ENCODE assay signal across 16 cellular contexts in the genomic region with DNA sequence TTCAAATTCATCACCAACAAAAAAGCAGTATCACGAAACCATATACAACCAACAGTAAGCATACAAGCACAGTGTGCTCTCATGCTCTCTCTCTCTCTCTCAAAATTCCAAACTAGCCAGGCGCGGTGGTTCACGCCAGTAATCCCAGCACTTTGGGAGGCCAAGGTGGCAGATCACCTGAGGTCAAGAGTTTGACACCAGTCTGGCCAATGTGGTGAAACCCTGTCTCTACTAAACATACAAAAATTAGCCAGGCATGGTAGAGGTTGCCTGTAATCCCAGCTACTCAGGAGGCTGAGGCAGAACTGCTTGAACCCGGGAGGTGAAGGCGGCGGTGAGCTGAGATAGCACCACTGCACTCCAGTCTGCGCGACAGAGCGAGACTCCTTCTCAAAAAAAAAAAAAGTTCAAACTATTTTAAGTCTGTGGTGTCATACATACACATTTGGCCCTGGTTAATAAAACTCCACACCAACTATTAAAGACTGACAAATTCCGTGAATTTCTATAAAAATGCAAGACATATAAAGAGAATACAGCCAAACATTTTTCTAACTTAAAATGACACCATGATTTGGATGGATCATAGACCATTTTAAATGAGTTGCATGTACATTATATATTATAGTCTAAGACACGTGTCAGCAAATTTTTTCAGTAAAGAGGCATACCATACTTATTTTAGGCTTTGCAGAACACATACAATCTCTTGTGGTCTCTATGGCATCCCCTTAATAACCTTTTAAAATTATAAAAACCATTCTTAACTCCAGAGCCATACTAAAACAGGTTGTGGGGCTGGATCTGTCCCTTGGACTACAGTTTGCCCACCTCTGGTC. TPM values are rescaled to one million over a fixed set of nuclear protein-coding genes. Genes with fewer than 3 reads are reported as not detected.
DNase-seq lines count a peak whose midpoint lies in the region; ATAC-seq and TF ChIP-seq lines count a peak whose summit lies in the region.
"Had no signal": no experiment of that assay in that cellular context is flagged by ENCODE, and none has a peak within 500 bp of the region (broad histone marks: within the 10 kb centered on the region; RNA-seq: fewer than 3 reads in every experiment).

No MANE protein-coding gene starts in this region.

- POLR2A ChIA-PET in HEK293 (lab: Yijun Ruan, JAX) (no interaction called here), SK-N-SH (lab: Yijun Ruan, JAX) (no interaction called here)

- peaks cover 33 to 88% (median 54%) of the 10 kb centered on the region in 4 donors for H3K4me1 Mint-ChIP-seq in CD4-positive, CD25-positive, alpha-beta regulatory T cell
- peaks cover 50% of the 10 kb centered on the region for H3K4me1 Mint-ChIP-seq in nephron progenitor cell

- no peak overlapping the region for H3K4ac ChIP-seq in mesenchymal stem cell (ENCODE audit: low read depth in 1 of 2, low read length in 2 of 2)

- H3K4me3 ChIP-seq in CD4-positive, CD25-positive, alpha-beta regulatory T cell (ENCODE audit: low read depth, low read length), result no peak overlapping the region
- H3K4me3 ChIP-seq in HEK293 (ENCODE audit: low read depth, low read length) (no peak overlapping the region), dorsolateral prefrontal cortex (peak overlapping the region in 2 of 59 donors; percentile 15), SK-N-SH (ENCODE audit: low read depth in 2 of 2, low read length in 1 of 2) (no peak overlapping the region), mesenchymal stem cell (ENCODE audit: insufficient read depth in 1 of 2, low read depth in 1 of 2, low read length in 2 of 2) (no peak overlapping the region)
- H3K4me3 ChIP-seq: colonic mucosa, thoracic aorta had no signal

- H2BK120ac ChIP-seq in mesenchymal stem cell (ENCODE audit: low read depth, low read length), result no peak overlapping the region

- peaks cover 20% of the 10 kb centered on the region for H3K36me3 Mint-ChIP-seq in CD4-positive, CD25-positive, alpha-beta regulatory T cell
- H3K36me3 Mint-ChIP-seq in nephron progenitor cell (ENCODE audit: low read depth), result peaks cover 15% of the 10 kb centered on the region

- peak overlapping the region; percentile 14 for H3K27ac ChIP-seq in CD4-positive, CD25-positive, alpha-beta regulatory T cell (ENCODE audit: insufficient read depth, low read length, poor library complexity, severe bottlenecking)
- H3K27ac ChIP-seq in HEK293 (ENCODE audit: extremely low read depth, low read depth, low read length), result no peak overlapping the region; the same call in 1 of the 2 replicates
- H3K27ac ChIP-seq in dorsolateral prefrontal cortex, result peak overlapping the region in 45 of 59 donors; percentile 1 to 80 (median 45)
- no peak overlapping the region for H3K27ac ChIP-seq in SK-N-SH (ENCODE audit: low read depth in 2 of 2, low read length in 1 of 2)
- H3K27ac ChIP-seq in mesenchymal stem cell (ENCODE audit: low read length, poor library complexity, severe bottlenecking), result no peak overlapping the region
- H3K27ac ChIP-seq: colonic mucosa, thoracic aorta had no signal

- peaks cover 29% of the 10 kb centered on the region for H3F3A ChIP-seq in SK-N-SH (replicated peaks; ENCODE audit: insufficient read depth)

- H3K23ac ChIP-seq in mesenchymal stem cell (ENCODE audit: low read length in 2 of 2), result peak overlapping the region in 1 of 2 experiments; percentile 27

- peak overlapping the region in 2 of 3 donors; percentile 60 to 85 for H3K27ac Mint-ChIP-seq in CD4-positive, CD25-positive, alpha-beta regulatory T cell
- H3K27ac Mint-ChIP-seq in nephron progenitor cell, result peak overlapping the region; percentile 55
- H3K27ac Mint-ChIP-seq: activated naive CD4-positive, alpha-beta T cell treated with anti-CD3 and anti-CD28 coated beads for 36 hours had no signal

- no peaks in the 10 kb centered on the region for H3K27me3 Mint-ChIP-seq in CD4-positive, CD25-positive, alpha-beta regulatory T cell
- no peaks in the 10 kb centered on the region for H3K27me3 Mint-ChIP-seq in nephron progenitor cell (ENCODE audit: low read depth, poor library complexity)

- H3K9me3 Mint-ChIP-seq in CD4-positive, CD25-positive, alpha-beta regulatory T cell, result no peaks in the 10 kb centered on the region
- no peaks in the 10 kb centered on the region for H3K9me3 Mint-ChIP-seq in nephron progenitor cell
- H3K9me3 Mint-ChIP-seq: activated naive CD4-positive, alpha-beta T cell treated with anti-CD3 and anti-CD28 coated beads for 36 hours had no signal

- no peak for TF ChIP-seq EP300 in SK-N-SH (IDR thresholded peaks at IDR 0.05; ENCODE audit: borderline replicate concordance in 1 of 2, low read depth in 1 of 2, low read length in 1 of 2)

- no peak overlapping the region for H4K91ac ChIP-seq in mesenchymal stem cell (ENCODE audit: low read length)

- H3K27me3 ChIP-seq in CD4-positive, CD25-positive, alpha-beta regulatory T cell (ENCODE audit: control insufficient read depth, insufficient read depth, low read length), result no peaks in the 10 kb centered on the region
- H3K27me3 ChIP-seq in dorsolateral prefrontal cortex (no peaks in the 10 kb centered on the region), SK-N-SH (ENCODE audit: insufficient read depth) (no peaks in the 10 kb centered on the region), mesenchymal stem cell (ENCODE audit: control insufficient read depth in 1 of 2, insufficient read depth in 1 of 2, low read length in 2 of 2) (no peaks in the 10 kb centered on the region)
- H3K27me3 ChIP-seq: colonic mucosa had no signal

- no peak overlapping the region for H2BK5ac ChIP-seq in mesenchymal stem cell (ENCODE audit: low read depth, low read length, poor library complexity, severe bottlenecking)

- peaks cover 35% of the 10 kb centered on the region for H3K4me1 ChIP-seq in CD4-positive, CD25-positive, alpha-beta regulatory T cell (ENCODE audit: control insufficient read depth, insufficient read depth, low read length, poor library complexity, severe bottlenecking)
- H3K4me1 ChIP-seq in HEK293 (ENCODE audit: control insufficient read depth, insufficient read depth, low read length), result peaks cover 11% of the 10 kb centered on the region
- H3K4me1 ChIP-seq in SK-N-SH (ENCODE audit: control insufficient read depth in 1 of 2, insufficient read depth in 2 of 2, low read depth in 1 of 2, low read length in 1 of 2), result peaks cover 4 to 34% of the 10 kb centered on the region in 2 experiments
- H3K4me1 ChIP-seq in mesenchymal stem cell (ENCODE audit: control insufficient read depth, insufficient read depth, low read depth, low read length), result peaks cover 6% of the 10 kb centered on the region
- H3K4me1 ChIP-seq: colonic mucosa had no signal

- H3K4me2 ChIP-seq in SK-N-SH (no peak overlapping the region), mesenchymal stem cell (ENCODE audit: low read length, poor library complexity, severe bottlenecking) (no peak overlapping the region)

- H2AFZ ChIP-seq in SK-N-SH (ENCODE audit: low read depth) (no peak overlapping the region), mesenchymal stem cell (ENCODE audit: low read depth, low read length) (no peak overlapping the region)

- H3K9me2 ChIP-seq in SK-N-SH, result no peaks in the 10 kb centered on the region

- 97% methylated on average over 12 of the region's 12 CpGs for whole genome bisulfite sequencing in SK-N-SH (ENCODE audit: low lambda C conversion rate)
- 97% methylated on average over 12 of the region's 12 CpGs for WGBS in mesenchymal stem cell

- H4K8ac ChIP-seq in mesenchymal stem cell (ENCODE audit: low read length), result no peak overlapping the region

- no peak overlapping the region for H3K9ac ChIP-seq in SK-N-SH
- no peak overlapping the region for H3K9ac ChIP-seq in mesenchymal stem cell (ENCODE audit: low read length)

- H3K14ac ChIP-seq in mesenchymal stem cell (ENCODE audit: low read length in 2 of 2), result no peak overlapping the region

- H3K79me1 ChIP-seq in mesenchymal stem cell (replicated peaks; ENCODE audit: low read length, poor library complexity, severe bottlenecking), result peaks cover 19% of the 10 kb centered on the region

- H4K20me1 ChIP-seq in SK-N-SH (ENCODE audit: insufficient read depth), result peaks cover 63% of the 10 kb centered on the region

- no peak for TF ChIP-seq CTCF in HEK293 (tag by site-specific recombination; IDR thresholded peaks at IDR 0.05)
- peak in 1 of 56 donors; percentile 8 for TF ChIP-seq CTCF in dorsolateral prefrontal cortex (IDR thresholded peaks at IDR 0.05 in 54 of 56, conservative IDR thresholded peaks at IDR 0.05 in 2 of 56; ENCODE audit: low read depth in 1 of 56, partially characterized antibody in 56 of 56)
- no peak for TF ChIP-seq CTCF in nephron progenitor cell (IDR thresholded peaks at IDR 0.05)
- no peak for TF ChIP-seq CTCF in SK-N-SH (IDR thresholded peaks at IDR 0.05)

- H3K36me3 ChIP-seq in CD4-positive, CD25-positive, alpha-beta regulatory T cell (ENCODE audit: control insufficient read depth, insufficient read depth, low read length), result no peaks in the 10 kb centered on the region
- no peaks in the 10 kb centered on the region for H3K36me3 ChIP-seq in HEK293 (ENCODE audit: control insufficient read depth in 2 of 2, insufficient read depth in 1 of 2, low read length in 2 of 2)
- H3K36me3 ChIP-seq in SK-N-SH (replicated peaks in 1 of 2; ENCODE audit: control insufficient read depth in 1 of 2, insufficient read depth in 2 of 2, low read length in 1 of 2), result no peaks in the 10 kb centered on the region
- H3K36me3 ChIP-seq in mesenchymal stem cell (ENCODE audit: control insufficient read depth in 1 of 2, insufficient read depth in 2 of 2, low read depth in 1 of 2, low read length in 2 of 2), result no peaks in the 10 kb centered on the region
- H3K36me3 ChIP-seq: colonic mucosa, thoracic aorta had no signal

- peak overlapping the region in 2 of 4 donors; percentile 15 for H3K4me3 Mint-ChIP-seq in CD4-positive, CD25-positive, alpha-beta regulatory T cell
- H3K4me3 Mint-ChIP-seq in nephron progenitor cell, result no peak overlapping the region
- H3K4me3 Mint-ChIP-seq: activated naive CD4-positive, alpha-beta T cell treated with anti-CD3 and anti-CD28 coated beads for 36 hours had no signal

- no peaks in the 10 kb centered on the region for H3K9me3 ChIP-seq in CD4-positive, CD25-positive, alpha-beta regulatory T cell (ENCODE audit: control insufficient read depth in 2 of 2, low read length in 2 of 2)
- no peaks in the 10 kb centered on the region for H3K9me3 ChIP-seq in HEK293 (ENCODE audit: control insufficient read depth, insufficient read depth, low read depth, low read length)
- no peaks in the 10 kb centered on the region for H3K9me3 ChIP-seq in SK-N-SH
- H3K9me3 ChIP-seq in mesenchymal stem cell (ENCODE audit: control insufficient read depth, low read length), result no peaks in the 10 kb centered on the region
- H3K9me3 ChIP-seq: colonic mucosa, thoracic aorta had no signal

- peaks cover 91% of the 10 kb centered on the region for H3K79me2 ChIP-seq in SK-N-SH (ENCODE audit: insufficient read depth)

- H2BK15ac ChIP-seq in mesenchymal stem cell (ENCODE audit: low read depth, poor library complexity, severe bottlenecking), result no peak overlapping the region

- intact Hi-C loops in dorsolateral prefrontal cortex (cut with DNase I), result no loop called here

- H2AK5ac ChIP-seq in mesenchymal stem cell (ENCODE audit: low read length, severe bottlenecking), result no peak overlapping the region

- CTCF ChIA-PET in HEK293 (lab: Yijun Ruan, JAX), result interaction anchor here (0.6 kb wide), 1 partner anchor 12 kb away, joined by 4 read pairs; no protein-coding TSS in a partner anchor
- CTCF ChIA-PET in SK-N-SH (lab: Yijun Ruan, JAX), result interaction anchor here (0.7 to 1.1 kb wide), 2 partner anchors 8 to 26 kb away, joined by 3 to 5 read pairs; no protein-coding TSS in a partner anchor

- no peak overlapping the region for H3K18ac ChIP-seq in mesenchymal stem cell (ENCODE audit: low read depth in 1 of 2, low read length in 2 of 2)

- no peak for DNase-seq in CD4-positive, CD25-positive, alpha-beta regulatory T cell
- no peak for DNase-seq in dorsolateral prefrontal cortex
- no peak for DNase-seq in nephron progenitor cell
- no peak for DNase-seq in NCI-H1048 (lab: John Stamatoyannopoulos, UW)
- no peak for DNase-seq in GM19238 (ENCODE audit: insufficient read length, low spot score)
- DNase-seq in SK-N-SH, result no peak
- no peak for DNase-seq in mesenchymal stem cell
- DNase-seq: activated naive CD4-positive, alpha-beta T cell treated with anti-CD3 and anti-CD28 coated beads for 36 hours; colonic mucosa; hippocampal formation; NCI-H1436 treated with DMSO at 0.1 percent for 48 hours; NCI-H774; retina; SIG-M5 had no signal

- no peak overlapping the region for H2BK12ac ChIP-seq in mesenchymal stem cell (ENCODE audit: low read length in 2 of 2)

- no peak for ATAC-seq in CD4-positive, CD25-positive, alpha-beta regulatory T cell (ENCODE audit: low read depth in 2 of 2)

- no peak for TF ChIP-seq RAD21 in SK-N-SH (IDR thresholded peaks at IDR 0.05; ENCODE audit: low read length)

RNA-seq across cellular contexts. Expression of a gene that starts 30.9 kb away (rescaled TPM):
- total RNA-seq in CD4-positive, CD25-positive, alpha-beta regulatory T cell, result 202 TPM
- polyA plus RNA-seq in CD4-positive, CD25-positive, alpha-beta regulatory T cell, result 100 to 1,000 TPM; 147 to 156 (median 152) TPM
- total RNA-seq in dorsolateral prefrontal cortex, result 100 to 1,000 TPM; 119 to 189 (median 147) TPM
- 61.6 and 71.1 TPM in 2 replicates for polyA plus RNA-seq in SK-N-SH (2012; rRNA removed)
- polyA plus RNA-seq in SK-N-SH (2012; cell fraction: cytosol; rRNA removed), result 68.1 and 72.7 TPM in 2 replicates
- polyA plus RNA-seq in SK-N-SH (2012; cell fraction: nucleus; rRNA removed), result 73.9 and 96.3 TPM in 2 replicates
- 117 TPM for polyA plus RNA-seq in mesenchymal stem cell (2013, experiment 1 of 2)
- polyA plus RNA-seq in mesenchymal stem cell (2013, experiment 2 of 2), result 111 TPM

Comparison
In these comparisons a context has a peak if more than half of its experiments do, and no peak if none do; other contexts are left out.
1. H3K27ac ChIP-seq: peak in CD4-positive, CD25-positive, alpha-beta regulatory T cell (single experiment) and dorsolateral prefrontal cortex (45 of 59); none in HEK293 (single experiment), SK-N-SH (0 of 2) and mesenchymal stem cell (single experiment).